23 cellular contexts compared by ENCODE assay signal in the genomic region with DNA sequence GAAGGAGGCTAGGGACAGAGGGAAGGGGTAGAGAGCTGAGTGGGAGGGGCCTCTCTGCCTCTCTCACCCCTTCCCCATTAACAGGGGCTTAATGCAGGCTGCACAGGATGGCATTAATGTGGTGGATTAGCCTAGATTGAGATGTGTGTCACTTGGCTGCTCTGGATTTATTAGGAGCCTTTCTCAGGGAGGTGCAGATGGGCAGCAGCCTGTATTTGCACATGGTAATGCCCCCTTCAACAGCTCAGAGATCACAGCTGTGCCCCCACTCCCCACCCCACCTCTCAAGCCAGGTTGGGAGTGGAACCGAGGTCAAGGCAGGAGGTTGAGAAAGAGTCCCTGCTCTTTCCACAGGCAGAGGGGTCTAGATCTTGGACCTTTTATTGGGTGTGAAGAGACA. TPM values are rescaled to one million over a fixed set of nuclear protein-coding genes. Genes with fewer than 3 reads are reported as not detected.
"Had no signal": no experiment of that assay in that cellular context is flagged by ENCODE, and none has a peak within 500 bp of the region (broad histone marks: within the 10 kb centered on the region; RNA-seq: fewer than 3 reads in every experiment).

No MANE protein-coding gene starts in this region.

- FAIRE-seq: endometrium, frontal cortex, small intestine had no signal

- H3K36me3 Mint-ChIP-seq: natural killer cell treated with Interleukin-12 subunit alpha and Interleukin-12 subunit beta and Interleukin-15 and Interleukin-18, amount 100 ng/mL, for 72 hours had no signal

- H3K4me3 Mint-ChIP-seq: natural killer cell treated with Interleukin-12 subunit alpha and Interleukin-12 subunit beta and Interleukin-15 and Interleukin-18, amount 100 ng/mL, for 72 hours had no signal

- H3K4me3 ChIP-seq: heart left ventricle, lung, sigmoid colon had no signal

- H3K36me3 ChIP-seq: heart left ventricle, sigmoid colon had no signal

- H3K27ac Mint-ChIP-seq: natural killer cell treated with Interleukin-12 subunit alpha and Interleukin-12 subunit beta and Interleukin-15 and Interleukin-18, amount 100 ng/mL, for 72 hours had no signal

- H3K9me3 Mint-ChIP-seq: natural killer cell treated with Interleukin-12 subunit alpha and Interleukin-12 subunit beta and Interleukin-15 and Interleukin-18, amount 100 ng/mL, for 72 hours had no signal

- H3K9me3 ChIP-seq: heart left ventricle, sigmoid colon had no signal

- DNase-seq: effector memory CD4-positive, alpha-beta T cell; heart left ventricle; hippocampal formation; left colon; left ventricle myocardium superior; mesenchymal stem cell; midbrain; posterior cingulate gyrus; sigmoid colon; small intestine; stimulated activated CD4-positive, alpha-beta T cell treated with anti-CD3 and anti-CD28 coated beads, Interleukin-12 subunit alpha, Interleukin-12 subunit beta, amount 100 ng/mL, for 4 hours; stimulated activated naive CD4-positive, alpha-beta T cell treated with Interleukin-2 at 50 U/mL for 16 hours; trophoblast cell had no signal

- H3K27ac ChIP-seq: heart left ventricle, sigmoid colon had no signal

RNA-seq across cellular contexts. Expression of a gene that starts 7.3 kb away (rescaled TPM):
- total RNA-seq: esophagus mucosa; fibroblast of lung; frontal cortex; glomerular endothelial cell; left colon; lung; natural killer cell treated with Interleukin-12 subunit alpha and Interleukin-12 subunit beta and Interleukin-15 and Interleukin-18, amount 100 ng/mL, for 72 hours; osteocyte; sigmoid colon had no signal

RNA-seq across cellular contexts. Expression of a gene that starts 7.9 kb away (rescaled TPM):
- total RNA-seq: esophagus mucosa; frontal cortex; glomerular endothelial cell; left colon; left ventricle myocardium superior; natural killer cell treated with Interleukin-12 subunit alpha and Interleukin-12 subunit beta and Interleukin-15 and Interleukin-18, amount 100 ng/mL, for 72 hours; osteocyte; pulmonary artery endothelial cell; urinary bladder had no signal
